Comparison of ENCODE assay signal across 9 cellular contexts in the genomic region with DNA sequence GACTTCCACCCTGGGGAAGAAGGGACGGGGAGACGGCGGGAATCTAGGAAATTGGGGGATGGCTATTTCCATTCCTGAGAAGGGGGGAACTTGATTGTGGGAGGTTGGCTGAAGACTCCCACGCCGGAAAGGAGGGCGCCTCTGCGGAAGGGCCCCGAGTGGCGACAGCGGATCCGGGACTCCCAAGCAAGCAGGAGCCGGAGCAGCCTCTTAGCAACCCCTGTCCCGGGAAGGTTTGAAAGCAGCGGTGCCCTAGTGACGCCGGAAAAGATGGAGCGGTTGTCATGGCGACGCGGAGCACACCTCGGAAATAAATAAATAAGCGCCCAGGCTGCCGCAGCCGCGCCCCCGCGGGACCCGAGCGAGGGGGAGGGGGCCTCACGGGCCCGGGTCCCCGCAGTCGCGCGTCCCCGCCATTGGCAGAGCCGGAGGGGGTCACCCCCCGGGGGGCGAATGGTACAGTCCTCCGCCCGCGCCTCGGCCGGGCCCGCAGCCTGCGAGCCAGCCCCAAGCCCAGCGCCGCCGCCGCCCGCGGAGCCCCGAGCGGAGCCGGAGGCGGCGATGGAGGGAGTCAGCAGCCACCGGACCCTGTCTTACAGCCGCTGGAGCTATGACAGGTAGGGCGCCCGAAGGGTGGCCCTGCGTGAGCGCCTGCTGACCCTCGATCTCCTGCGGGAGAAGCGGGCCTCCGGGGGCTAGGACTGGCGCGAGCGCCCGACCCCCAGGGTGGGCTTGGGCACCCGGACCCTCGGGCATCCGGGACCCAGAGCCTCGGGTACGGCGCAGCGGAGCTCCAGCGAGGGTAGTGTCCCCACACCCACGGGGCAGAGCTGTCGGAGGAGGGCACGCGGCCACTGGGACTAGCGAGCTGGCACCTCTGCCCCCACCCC. TPM values are rescaled to one million over a fixed set of nuclear protein-coding genes. Genes with fewer than 3 reads are reported as not detected.
DNase-seq lines count a peak whose midpoint lies in the region; ATAC-seq lines count a peak whose summit lies in the region.
"Had no signal": no experiment of that assay in that cellular context is flagged by ENCODE, and none has a peak within 500 bp of the region (broad histone marks: within the 10 kb centered on the region; RNA-seq: fewer than 3 reads in every experiment).

No MANE protein-coding gene starts in this region.

- H3K36me3 ChIP-seq in HUES6 (ENCODE audit: control insufficient read depth, insufficient read depth, low read length) (no peaks in the 10 kb centered on the region), skeletal muscle tissue (ENCODE audit: control insufficient read depth in 3 of 3, insufficient read depth in 3 of 3, low read length in 3 of 3) (no peaks in the 10 kb centered on the region)

- peaks cover 0 to 2% (median 0%) of the 10 kb centered on the region in 6 donors for H3K9me3 Mint-ChIP-seq in immature natural killer cell

- H3K27me3 ChIP-seq in HUES6 (ENCODE audit: control insufficient read depth, insufficient read depth, low read length) (peaks cover 82% of the 10 kb centered on the region), skeletal muscle tissue (ENCODE audit: control insufficient read depth in 3 of 3, insufficient read depth in 3 of 3, low read length in 3 of 3) (peaks cover 20 to 39% (median 38%) of the 10 kb centered on the region in 3 donors)

- H3K9ac ChIP-seq in HUES6 (ENCODE audit: low read length) (no peak overlapping the region), skeletal muscle tissue (ENCODE audit: low read depth in 1 of 3, low read length in 3 of 3) (peak overlapping the region; percentile 38 to 74 (median 47))

- H3K4me3 Mint-ChIP-seq in immature natural killer cell = peak overlapping the region; percentile 64 to 84 (median 81)

- H3K4me1 ChIP-seq in HUES6 (ENCODE audit: control insufficient read depth, insufficient read depth, low read length) (peaks cover 26% of the 10 kb centered on the region), skeletal muscle tissue (ENCODE audit: control insufficient read depth in 3 of 3, insufficient read depth in 3 of 3, low read length in 3 of 3) (peaks cover 7 to 15% (median 12%) of the 10 kb centered on the region in 3 donors)

- H3K36me3 Mint-ChIP-seq in immature natural killer cell = peaks cover 0 to 3% (median 0%) of the 10 kb centered on the region in 3 donors

- no peak for ATAC-seq in GM19467 (IDR thresholded peaks at IDR 0.05; ENCODE audit: unreplicated experiment)
- ATAC-seq in GM21515 (IDR thresholded peaks at IDR 0.05; ENCODE audit: unreplicated experiment) = no peak

- H3K9me3 ChIP-seq in HUES6 (ENCODE audit: control insufficient read depth, insufficient read depth, low read depth, low read length) (no peaks in the 10 kb centered on the region), skeletal muscle tissue (ENCODE audit: control insufficient read depth in 3 of 3, low read length in 3 of 3) (no peaks in the 10 kb centered on the region)

- peak; percentile 81 for DNase-seq in COLO668 (lab: John Stamatoyannopoulos, UW; ENCODE audit: unreplicated experiment)
- peak; percentile 60 for DNase-seq in activated CD4-positive, alpha-beta T cell treated with anti-CD3 and anti-CD28 coated beads for 1 hour
- DNase-seq in caudate nucleus (lab: John Stamatoyannopoulos, UW) = peak in 48 of 61 donors; percentile 7 to 78 (median 60)
- DNase-seq in immature natural killer cell = peak; percentile 42 to 65 (median 61)

- peak overlapping the region in 3 of 6 donors; percentile 19 to 82 (median 62) for H3K27ac Mint-ChIP-seq in immature natural killer cell

- H3K27ac ChIP-seq in HUES6 (ENCODE audit: low read depth, low read length) = no peak overlapping the region
- peak overlapping the region; percentile 60 for H3K27ac ChIP-seq in caudate nucleus (ENCODE audit: low read depth, low read length)
- H3K27ac ChIP-seq in skeletal muscle tissue (ENCODE audit: low read depth, low read length) = peak overlapping the region; percentile 25
- H3K27ac ChIP-seq: HL-60 had no signal

- peaks cover 14 to 16% of the 10 kb centered on the region in 2 donors for H3K4me1 Mint-ChIP-seq in immature natural killer cell

- H3K27me3 Mint-ChIP-seq in immature natural killer cell (ENCODE audit: low read depth in 3 of 3) = peaks cover 10 to 37% (median 30%) of the 10 kb centered on the region in 3 donors

- H3K4me3 ChIP-seq in HUES6 (ENCODE audit: low read depth, low read length) (peak overlapping the region; percentile 65), skeletal muscle tissue (ENCODE audit: low read length in 3 of 3) (peak overlapping the region; percentile 65 to 68 (median 66))

RNA-seq across cellular contexts. Expression of a gene that starts 31.9 kb away (rescaled TPM):
- polyA plus RNA-seq in immature natural killer cell = 100 to 1,000 TPM; 242 to 305 (median 262) TPM
- total RNA-seq in skeletal muscle tissue = 283 TPM

RNA-seq across cellular contexts. Expression of a gene that starts 53.7 kb away (rescaled TPM):
- not detected for polyA plus RNA-seq in immature natural killer cell
- total RNA-seq in skeletal muscle tissue = not detected
